Comparison of ENCODE assay signal across 1 cellular context in genomic region chr3:136861890-136862610, GRCh38.
A peak's percentile ranks its signal among the peaks of the same experiment; 100 is the strongest.
TF ChIP-seq lines count a peak whose summit lies in the region.

NCK1 (plus strand) TSS chr3:136862208; CDS start chr3:136928002, 65,794 bp downstream.

TF ChIP-seq in HepG2, 621 proteins besides CTCF, POLR2A, EP300 and RAD21 (continued from another document and continues in another):
- TF ChIP-seq NFAT5 (CRISPR knock-in tag; IDR thresholded peaks at IDR 0.05) (peak; percentile 78; the same call in 1 of the 2 replicates), HMGXB4 (CRISPR knock-in tag; IDR thresholded peaks at IDR 0.05; ENCODE audit: borderline replicate concordance in 1 of 2, low read depth in 1 of 2) (peak; percentile 92 to 97), JUN (CRISPR knock-in tag; IDR thresholded peaks at IDR 0.05) (no peak), MYC (CRISPR knock-in tag; IDR thresholded peaks at IDR 0.05; ENCODE audit: borderline replicate concordance) (peak; percentile 97), ZNF878 (CRISPR knock-in tag; IDR thresholded peaks at IDR 0.05) (no peak), ARHGAP35 (CRISPR knock-in tag; IDR thresholded peaks at IDR 0.05; ENCODE audit: borderline replicate concordance) (peak; percentile 78), ZNF841 (CRISPR knock-in tag; IDR thresholded peaks at IDR 0.05; ENCODE audit: borderline replicate concordance) (0 out of 2 replicates have a peak, but pooled peaks have one; percentile 86), ZMAT5 (CRISPR knock-in tag; IDR thresholded peaks at IDR 0.05; ENCODE audit: borderline replicate concordance, low read depth) (no peak; the same call in 1 of the 2 replicates), ZNF296 (CRISPR knock-in tag; conservative IDR thresholded peaks at IDR 0.05) (0 out of 2 replicates have a peak, but pooled peaks have one; percentile 63), RARA (CRISPR knock-in tag; IDR thresholded peaks at IDR 0.05) (peak; percentile 35), TERF1 (CRISPR knock-in tag; IDR thresholded peaks at IDR 0.05) (no peak), DNMT1 (CRISPR knock-in tag; IDR thresholded peaks at IDR 0.05) (0 out of 2 replicates have a peak, but pooled peaks have one; percentile 43), FOXJ3 (CRISPR knock-in tag; IDR thresholded peaks at IDR 0.05; ENCODE audit: borderline replicate concordance) (peak; percentile 74), SAP130 (CRISPR knock-in tag; IDR thresholded peaks at IDR 0.05; ENCODE audit: low read depth) (peak; percentile 79), ZBTB14 (CRISPR knock-in tag; IDR thresholded peaks at IDR 0.05) (0 out of 2 replicates have a peak, but pooled peaks have one; percentile 30), ZNF615 (CRISPR knock-in tag; IDR thresholded peaks at IDR 0.05; ENCODE audit: borderline replicate concordance) (0 out of 2 replicates have a peak, but pooled peaks have one; percentile 30), EEA1 (CRISPR knock-in tag; IDR thresholded peaks at IDR 0.05; ENCODE audit: borderline replicate concordance) (peak; percentile 28; the same call in 1 of the 2 replicates), SIN3B (IDR thresholded peaks at IDR 0.05; ENCODE audit: low read length) (no peak), KAT8 (CRISPR knock-in tag; IDR thresholded peaks at IDR 0.05) (peak; percentile 81; the same call in 1 of the 2 replicates), ZFYVE20 (CRISPR knock-in tag; IDR thresholded peaks at IDR 0.05; ENCODE audit: borderline replicate concordance, low read depth) (no peak), ZNF781 (CRISPR knock-in tag; IDR thresholded peaks at IDR 0.05; ENCODE audit: borderline replicate concordance, not compliant biosample characterization) (no peak), DZIP1 (CRISPR knock-in tag; IDR thresholded peaks at IDR 0.05) (peak; percentile 80), HOXA3 (CRISPR knock-in tag; IDR thresholded peaks at IDR 0.05) (peak; percentile 81), GATA4 (IDR thresholded peaks at IDR 0.05; ENCODE audit: borderline replicate concordance, low read depth) (0 out of 2 replicates have a peak, but pooled peaks have one; percentile 3), ELK4 (CRISPR knock-in tag; IDR thresholded peaks at IDR 0.05; ENCODE audit: borderline replicate concordance) (no peak), FOXA3 (CRISPR knock-in tag; IDR thresholded peaks at IDR 0.05) (peak; percentile 33; the same call in 1 of the 2 replicates), PCBP1 (IDR thresholded peaks at IDR 0.05; ENCODE audit: borderline replicate concordance, low read depth, low read length) (no peak), ZBTB46 (CRISPR knock-in tag; IDR thresholded peaks at IDR 0.05; ENCODE audit: borderline replicate concordance) (no peak), ZNF652 (CRISPR knock-in tag; IDR thresholded peaks at IDR 0.05; ENCODE audit: borderline replicate concordance, low read depth) (no peak), RFX3 (CRISPR knock-in tag; IDR thresholded peaks at IDR 0.05) (no peak), ZNF605 (CRISPR knock-in tag; IDR thresholded peaks at IDR 0.05) (peak; percentile 97), JUNB (CRISPR knock-in tag; IDR thresholded peaks at IDR 0.05; ENCODE audit: borderline replicate concordance) (peak; percentile 23; the same call in 1 of the 2 replicates), ZNF704 (CRISPR knock-in tag; IDR thresholded peaks at IDR 0.05; ENCODE audit: borderline replicate concordance) (peak; percentile 96), PHF20 (CRISPR knock-in tag; IDR thresholded peaks at IDR 0.05) (peak; percentile 78), PREB (CRISPR knock-in tag; IDR thresholded peaks at IDR 0.05) (no peak), TCF7 (IDR thresholded peaks at IDR 0.05; ENCODE audit: low read depth) (no peak)
